ENCODE assay signal across 2 cellular contexts in genomic region chr7:56091591-56091990, GRCh38.
TF ChIP-seq lines count a peak whose summit lies in the region.

No MANE protein-coding gene starts in this region.

TF ChIP-seq in A549, 52 proteins besides CTCF, POLR2A, EP300 and RAD21 (continued from another document):
- TF ChIP-seq BCL3 (IDR thresholded peaks at IDR 0.05), result no peak
- TF ChIP-seq SMC3 (IDR thresholded peaks at IDR 0.05), result no peak
- no peak for TF ChIP-seq REST (IDR thresholded peaks at IDR 0.05)
- TF ChIP-seq KDM5A (IDR thresholded peaks at IDR 0.05), result no peak
- no peak for TF ChIP-seq ELK1 (IDR thresholded peaks at IDR 0.05; ENCODE audit: low read depth, low read length)
- TF ChIP-seq E2F6 (IDR thresholded peaks at IDR 0.05; ENCODE audit: borderline replicate concordance, low read depth), result no peak
- no peak for TF ChIP-seq NPAS2 (CRISPR knock-in tag; IDR thresholded peaks at IDR 0.05; ENCODE audit: borderline replicate concordance)
- TF ChIP-seq FOSB (CRISPR knock-in tag; IDR thresholded peaks at IDR 0.05), result no peak
- TF ChIP-seq MAX (IDR thresholded peaks at IDR 0.05), result no peak
- TF ChIP-seq USF2 (IDR thresholded peaks at IDR 0.05), result no peak
TF ChIP-seq in A549: peak in this region for 0.

TF ChIP-seq in SK-N-SH, 30 proteins besides CTCF, POLR2A, EP300 and RAD21 (continued from another document):
- no peak for TF ChIP-seq REST (IDR thresholded peaks at IDR 0.05; ENCODE audit: low read depth, low read length)
- no peak for TF ChIP-seq CHD2 (IDR thresholded peaks at IDR 0.05; ENCODE audit: low read length, partially characterized antibody)
